Comparison of ENCODE assay signal across 8 cellular contexts in genomic region chr10:119165171-119166110, GRCh38. TPM values are rescaled to one million over a fixed set of nuclear protein-coding genes. Genes with fewer than 3 reads are reported as not detected.
DNase-seq lines count a peak whose midpoint lies in the region; ATAC-seq and TF ChIP-seq lines count a peak whose summit lies in the region.

TSS of gene SFXN4 (minus strand) at chr10:119165714. CDS start at chr10:119165647, 67 bp downstream.

- H4K20me1 ChIP-seq in OCI-LY7 (ENCODE audit: insufficient read depth, low read length): no peaks in the 10 kb centered on the region

- H3K4me2 ChIP-seq in OCI-LY7 (ENCODE audit: low read length): peak within 1 kb of the TSS; percentile 94

- 1% methylated on average over 70 to 90 of the region's 90 CpGs for WGBS in esophagus, 2 donors

- no peaks in the 10 kb centered on the region for H3K27me3 ChIP-seq in CD8-positive, alpha-beta T cell (ENCODE audit: insufficient read depth, low read length)
- no peaks in the 10 kb centered on the region for H3K27me3 ChIP-seq in esophagus (ENCODE audit: control insufficient read depth in 1 of 2, insufficient read depth in 2 of 2, low read length in 2 of 2)

- H3K9me2 ChIP-seq in OCI-LY7 (ENCODE audit: insufficient read depth, low read length): no peaks in the 10 kb centered on the region

- H3K27ac ChIP-seq in CD8-positive, alpha-beta T cell (ENCODE audit: low read depth, low read length): peak within 1 kb of the TSS; percentile 61
- H3K27ac ChIP-seq in OCI-LY7 (ENCODE audit: low read depth, low read length, poor library complexity, severe bottlenecking): peak within 1 kb of the TSS; percentile 57
- peak within 1 kb of the TSS; percentile 75 to 83 for H3K27ac ChIP-seq in esophagus (ENCODE audit: low read depth in 2 of 2, low read length in 1 of 2)

- no peaks in the 10 kb centered on the region for H3K27me3 Mint-ChIP-seq in CD8-positive, alpha-beta T cell (ENCODE audit: low read depth)

- DNase-seq in CD8-positive, alpha-beta T cell: peak; percentile 59 to 87 (median 76)
- DNase-seq in GM19240 (ENCODE audit: insufficient read length, low spot score) (peak; percentile 68), OCI-LY7 (ENCODE audit: low spot score) (peak; percentile 80), activated T-cell treated with anti-CD3 and anti-CD28 coated beads for 4 hours (peak; percentile 62), myocyte (ENCODE audit: low read depth) (peak; percentile 75)
- peak; percentile 67 to 69 for DNase-seq in stimulated activated CD8-positive, alpha-beta memory T cell treated with anti-CD3 and anti-CD28 coated beads, Interleukin-7, amount 100 ng/mL, for 48 hours (ENCODE audit: extremely low read depth in 1 of 2, low read depth in 1 of 2)

- peak; percentile 93 for ATAC-seq in CD8-positive, alpha-beta T cell
- ATAC-seq in HG03442 (IDR thresholded peaks at IDR 0.05; ENCODE audit: unreplicated experiment): peak; percentile 85

- no peaks in the 10 kb centered on the region for H3K9me3 ChIP-seq in CD8-positive, alpha-beta T cell (ENCODE audit: low read length)
- H3K9me3 ChIP-seq in OCI-LY7 (ENCODE audit: low read length): no peaks in the 10 kb centered on the region
- no peaks in the 10 kb centered on the region for H3K9me3 ChIP-seq in esophagus (ENCODE audit: control insufficient read depth in 2 of 2, insufficient read depth in 1 of 2, low read depth in 1 of 2, low read length in 1 of 2)

- no TSS peak for BruUV-seq in OCI-LY7 (replicated peaks; lab: Mats Ljungman, UMichigan)

- H3K36me3 ChIP-seq in CD8-positive, alpha-beta T cell (ENCODE audit: insufficient read depth, low read length): peaks cover 4% of the 10 kb centered on the region
- H3K36me3 ChIP-seq in OCI-LY7 (ENCODE audit: insufficient read depth, low read length) (peaks cover 56% of the 10 kb centered on the region), esophagus (ENCODE audit: control insufficient read depth in 2 of 2, insufficient read depth in 2 of 2, low read length in 1 of 2) (peaks cover 5 to 6% of the 10 kb centered on the region in 2 donors)

- H3K4me3 Mint-ChIP-seq in CD8-positive, alpha-beta T cell: peak within 1 kb of the TSS; percentile 95

- H3K4me3 ChIP-seq in CD8-positive, alpha-beta T cell (ENCODE audit: low read depth, low read length): peak within 1 kb of the TSS; percentile 49
- H3K4me3 ChIP-seq in OCI-LY7 (ENCODE audit: low read depth, low read length, poor library complexity, severe bottlenecking): peak within 1 kb of the TSS; percentile 82
- peak within 1 kb of the TSS; percentile 74 to 91 for H3K4me3 ChIP-seq in esophagus (ENCODE audit: low read depth in 1 of 2, low read length in 2 of 2)

- peak within 1 kb of the TSS; percentile 79 for H2AFZ ChIP-seq in OCI-LY7 (ENCODE audit: low read length)

- intact Hi-C loops in CD8-positive, alpha-beta T cell (cut with DNase I, micrococcal nuclease): loop anchor here (1.0 to 10.0 kb wide), 11 partner anchors 13 to 707 kb away; partner anchors contain the start of genes BAG3 (in 2 of the 2), EIF3A (in 2 of the 2), GRK5 (in 2 of the 2) and PRDX3 (in 2 of the 2)
- intact Hi-C loops in OCI-LY7 (cut with micrococcal nuclease; ENCODE audit: unreplicated experiment): loop anchor here (1.0 kb wide), 2 partner anchors 61 to 85 kb away; partner anchors contain the start of genes DENND10 and EIF3A

- POLR2A ChIA-PET in CD8-positive, alpha-beta T cell (lab: Charles Lee): interaction anchor here (1.2 to 1.7 kb wide), 2 partner anchors 11 to 42 kb away, joined by 4 to 5 read pairs; partner anchors contain the start of gene GRK5
- POLR2A ChIA-PET in OCI-LY7 (lab: Charles Lee): interaction anchor here (0.5 to 1.8 kb wide), 8 partner anchors 11 to 106 kb away, joined by 3 to 9 read pairs (median 4); partner anchors contain the start of gene DENND10

- H3K4me1 Mint-ChIP-seq in CD8-positive, alpha-beta T cell (ENCODE audit: low read depth): peaks cover 34% of the 10 kb centered on the region

- H3K9me3 Mint-ChIP-seq in CD8-positive, alpha-beta T cell: no peaks in the 10 kb centered on the region

- H3K4me1 ChIP-seq in CD8-positive, alpha-beta T cell (ENCODE audit: insufficient read depth, low read length): peaks cover 18% of the 10 kb centered on the region
- H3K4me1 ChIP-seq in OCI-LY7 (ENCODE audit: insufficient read depth, low read length, poor library complexity, severe bottlenecking): peaks cover 26% of the 10 kb centered on the region
- peaks cover 0 to 4% of the 10 kb centered on the region in 2 donors for H3K4me1 ChIP-seq in esophagus (ENCODE audit: control insufficient read depth in 2 of 2, insufficient read depth in 2 of 2, low read length in 1 of 2)

- peaks cover 10% of the 10 kb centered on the region; the same call in 1 of the 2 replicates for H3K79me2 ChIP-seq in OCI-LY7 (ENCODE audit: insufficient read depth, low read depth, low read length)

- CTCF ChIA-PET in CD8-positive, alpha-beta T cell (lab: Charles Lee): interaction anchor here (0.6 to 1.0 kb wide), 2 partner anchors 15 to 39 kb away, joined by 3 to 4 read pairs; no protein-coding TSS in a partner anchor
- CTCF ChIA-PET in OCI-LY7 (lab: Charles Lee; ENCODE audit: unreplicated experiment): no interaction called here

- peaks cover 56% of the 10 kb centered on the region for H3K36me3 Mint-ChIP-seq in CD8-positive, alpha-beta T cell

- peak within 1 kb of the TSS; percentile 96 for H3K27ac Mint-ChIP-seq in CD8-positive, alpha-beta T cell

- TF ChIP-seq CTCF in CD8-positive, alpha-beta T cell (IDR thresholded peaks at IDR 0.05): no peak
- TF ChIP-seq CTCF in OCI-LY7 (conservative IDR thresholded peaks at IDR 0.05; ENCODE audit: low read length): 0 out of 2 replicates have a peak, but pooled peaks have one; percentile 8

RNA-seq across cellular contexts. Expression of gene SFXN4, which starts in this region (rescaled TPM):
- 10 to 100 TPM; 10.5 to 10.8 TPM for total RNA-seq in CD8-positive, alpha-beta T cell
- 27.8 and 35.9 TPM in 2 replicates for total RNA-seq in OCI-LY7 (2014; rRNA removed; shearing (Covaris generic))
- total RNA-seq in OCI-LY7 (2022) (38.8 and 46.4 TPM in 2 replicates), myocyte (18.2 and 33.2 TPM in 2 replicates)
- 10 to 100 TPM; 20.8 to 22.7 TPM for polyA plus RNA-seq in esophagus
- polyA plus RNA-seq in myocyte (2012): 13.7 TPM

Comparison
In these comparisons a context has a peak if more than half of its experiments do, and no peak if none do; other contexts are left out.
1. Peak in every context shown above with its lines: DNase-seq, ATAC-seq, H3K4me3 ChIP-seq and H3K27ac ChIP-seq.